8 cellular contexts compared by ENCODE assay signal in genomic region chr10:3873728-3874461, GRCh38.
DNase-seq lines count a peak whose midpoint lies in the region; ATAC-seq, FAIRE-seq and TF ChIP-seq lines count a peak whose summit lies in the region.

No MANE protein-coding gene starts in this region.

- H3K9me3 ChIP-seq in A673 (ENCODE audit: low read depth, low read length, poor library complexity, severe bottlenecking): no peaks in the 10 kb centered on the region

- H3K4me3 Mint-ChIP-seq in brain: peak overlapping the region in 3 of 5 experiments; percentile 17 to 55 (median 25)
- peak overlapping the region; percentile 17 for H3K4me3 Mint-ChIP-seq in memory B cell

- H3K27ac Mint-ChIP-seq in brain: peak overlapping the region in 4 of 5 experiments; percentile 25 to 95 (median 78)
- H3K27ac Mint-ChIP-seq in memory B cell: peak overlapping the region; percentile 100

- H3K9me3 Mint-ChIP-seq in brain (no peaks in the 10 kb centered on the region), memory B cell (no peaks in the 10 kb centered on the region)

- H3K27ac ChIP-seq in A673 (ENCODE audit: low read depth, low read length, poor library complexity, severe bottlenecking): no peak overlapping the region

- H3K4me1 ChIP-seq in A673 (ENCODE audit: insufficient read depth, low read length, poor library complexity, severe bottlenecking): no peaks in the 10 kb centered on the region

- POLR2A ChIA-PET in A673 (lab: Charles Lee; ENCODE audit: low non-redundant PET): no interaction called here

- CTCF ChIA-PET in A673 (lab: Charles Lee): no interaction called here

- H3K36me3 Mint-ChIP-seq in brain: no peaks in the 10 kb centered on the region
- H3K36me3 Mint-ChIP-seq in memory B cell: no peaks in the 10 kb centered on the region

- H3K36me3 ChIP-seq in A673 (ENCODE audit: insufficient read depth, low read length, poor library complexity, severe bottlenecking): no peaks in the 10 kb centered on the region

- peaks cover 51% of the 10 kb centered on the region for H3K4me1 Mint-ChIP-seq in brain
- peaks cover 33% of the 10 kb centered on the region for H3K4me1 Mint-ChIP-seq in memory B cell

- H3K27me3 Mint-ChIP-seq in brain (no peaks in the 10 kb centered on the region), memory B cell (no peaks in the 10 kb centered on the region)

- ATAC-seq in HG02938 (IDR thresholded peaks at IDR 0.05; ENCODE audit: unreplicated experiment): peak; percentile 67
- ATAC-seq in memory B cell (ENCODE audit: low read depth): peak; percentile 70

- peak; percentile 83 for FAIRE-seq in GM18507 (lab: Jason Lieb, UNC)

- BruUV-seq in A673 (replicated peaks; lab: Mats Ljungman, UMichigan): no TSS peak

- no peaks in the 10 kb centered on the region for H3K27me3 ChIP-seq in A673 (replicated peaks; ENCODE audit: insufficient read depth, low read depth, low read length, poor library complexity)

- TF ChIP-seq CTCF in A673 (conservative IDR thresholded peaks at IDR 0.05; ENCODE audit: low read depth, low read length): no peak
- no peak for TF ChIP-seq CTCF in brain (conservative IDR thresholded peaks at IDR 0.05)

- no peak overlapping the region for H3K4me3 ChIP-seq in A673 (ENCODE audit: low read depth, low read length, poor library complexity, severe bottlenecking)

- DNase-seq in A673 (ENCODE audit: low spot score): peak; percentile 25
- peak; percentile 45 for DNase-seq in GM18507 (ENCODE audit: extremely low spot score, insufficient read length, low read depth)
- DNase-seq in NCI-H2227 (lab: John Stamatoyannopoulos, UW; ENCODE audit: unreplicated experiment): peak; percentile 82
- peak in 1 of 2 donors; percentile 76 for DNase-seq in memory B cell (ENCODE audit: low spot score in 2 of 2)
- DNase-seq in LoVo (ENCODE audit: low spot score): no peak
- no peak for DNase-seq in midbrain (lab: John Stamatoyannopoulos, UW)

- intact Hi-C loops in A673 (cut with micrococcal nuclease; ENCODE audit: unreplicated experiment): no loop called here

Comparison
In these comparisons a context has a peak if more than half of its experiments do, and no peak if none do; other contexts are left out.
1. DNase-seq: peak in A673 (single experiment), GM18507 (single experiment) and NCI-H2227 (single experiment); none in LoVo (single experiment) and midbrain (single experiment).